Comparison of ENCODE assay signal across 24 cellular contexts in genomic region chr6:105107207-105107606, GRCh38.
"Had no signal": no experiment of that assay in that cellular context is flagged by ENCODE, and none has a peak within 500 bp of the region (broad histone marks: within the 10 kb centered on the region; RNA-seq: fewer than 3 reads in every experiment).

No MANE protein-coding gene starts in this region.

- H3K36me3 ChIP-seq: breast epithelium had no signal

- H3K9me3 Mint-ChIP-seq: activated CD4-positive, alpha-beta memory T cell treated with anti-CD3 and anti-CD28 coated beads for 36 hours; activated CD4-positive, alpha-beta T cell treated with anti-CD3 and anti-CD28 coated beads, Interleukin-2, amount 10 ng/mL, durations not matched to agents 7 days and 5 days; activated naive CD4-positive, alpha-beta T cell treated with anti-CD3 and anti-CD28 coated beads, Interleukin-2, amount 50 U/mL, for 72 hours; activated naive CD8-positive, alpha-beta T cell treated with anti-CD3 and anti-CD28 coated beads, Interleukin-2, amount 50 U/mL, for 24 hours; activated T-cell treated with anti-CD3 and anti-CD28 coated beads, Interleukin-2, amount 50 U/mL, for 4 hours; T-cell had no signal

- H3K4me1 ChIP-seq: breast epithelium had no signal

- H3K4me1 Mint-ChIP-seq: activated CD4-positive, alpha-beta T cell treated with anti-CD3 and anti-CD28 coated beads, Interleukin-2, amount 10 ng/mL, durations not matched to agents 7 days and 5 days; activated naive CD8-positive, alpha-beta T cell treated with anti-CD3 and anti-CD28 coated beads, Interleukin-2, amount 50 U/mL, for 24 hours; T-cell had no signal

- H3K27ac Mint-ChIP-seq: activated CD4-positive, alpha-beta memory T cell treated with anti-CD3 and anti-CD28 coated beads for 36 hours; activated CD4-positive, alpha-beta T cell treated with anti-CD3 and anti-CD28 coated beads, Interleukin-2, amount 10 ng/mL, durations not matched to agents 7 days and 5 days; activated naive CD4-positive, alpha-beta T cell treated with anti-CD3 and anti-CD28 coated beads, Interleukin-2, amount 50 U/mL, for 72 hours; activated naive CD8-positive, alpha-beta T cell treated with anti-CD3 and anti-CD28 coated beads, Interleukin-2, amount 50 U/mL, for 24 hours; T-cell had no signal

- ATAC-seq: activated naive CD4-positive, alpha-beta T cell treated with anti-CD3 and anti-CD28 coated beads, Interleukin-2, amount 50 U/mL, for 72 hours; activated naive CD8-positive, alpha-beta T cell treated with anti-CD3 and anti-CD28 coated beads, Interleukin-2, amount 50 U/mL, for 24 hours; activated T-cell treated with anti-CD3 and anti-CD28 coated beads, Interleukin-2, amount 50 U/mL, for 4 hours; T-cell had no signal

- FAIRE-seq: TTC549 had no signal

- H3K9me3 ChIP-seq: breast epithelium had no signal

- DNase-seq: activated CD4-positive, alpha-beta memory T cell treated with anti-CD3 and anti-CD28 coated beads for 36 hours; activated CD4-positive, alpha-beta T cell treated with anti-CD3 and anti-CD28 coated beads, Interleukin-2, amount 10 ng/mL, durations not matched to agents 7 days and 5 days; activated CD4-positive, CD25-positive, alpha-beta regulatory T cell; activated CD8-positive, alpha-beta memory T cell treated with anti-CD3 and anti-CD28 coated beads for 24 hours; activated effector memory CD4-positive, alpha-beta T cell treated with anti-CD3 and anti-CD28 coated beads, Interleukin-2, amount 50 U/mL, for 16 hours; activated naive CD4-positive, alpha-beta T cell treated with Interleukin-2 at 50 U/mL for 16 hours; activated naive CD8-positive, alpha-beta T cell treated with anti-CD3 and anti-CD28 coated beads, Interleukin-2, amount 50 U/mL, for 24 hours; activated T-cell treated with anti-CD3 and anti-CD28 coated beads, Interleukin-2, amount 50 U/mL, for 4 hours; anterior cingulate cortex; caudate nucleus; Karpas-422; MM.1S; NCI-H1105; NCI-H1436; NCI-H187; NCI-H2081; NCI-H510A treated with DMSO at 0.1 percent for 48 hours; SIG-M5; T-cell; T-helper 2 cell; T1000 had no signal

- H3K4me3 Mint-ChIP-seq: activated CD4-positive, alpha-beta memory T cell treated with anti-CD3 and anti-CD28 coated beads for 36 hours; activated CD4-positive, alpha-beta T cell treated with anti-CD3 and anti-CD28 coated beads, Interleukin-2, amount 10 ng/mL, durations not matched to agents 7 days and 5 days; activated naive CD8-positive, alpha-beta T cell treated with anti-CD3 and anti-CD28 coated beads, Interleukin-2, amount 50 U/mL, for 24 hours; activated T-cell treated with anti-CD3 and anti-CD28 coated beads, Interleukin-2, amount 50 U/mL, for 4 hours; T-cell had no signal

- H3K4me3 ChIP-seq: breast epithelium had no signal

- H3K27me3 ChIP-seq: breast epithelium had no signal

- H3K36me3 Mint-ChIP-seq: activated CD4-positive, alpha-beta memory T cell treated with anti-CD3 and anti-CD28 coated beads for 36 hours; activated naive CD4-positive, alpha-beta T cell treated with anti-CD3 and anti-CD28 coated beads, Interleukin-2, amount 50 U/mL, for 72 hours; T-cell had no signal

- H3K27ac ChIP-seq: breast epithelium had no signal
